8 cellular contexts compared by ENCODE assay signal in genomic region chr1:159009704-159010361, GRCh38. TPM values are rescaled to one million over a fixed set of nuclear protein-coding genes. Genes with fewer than 3 reads are reported as not detected.
DNase-seq lines count a peak whose midpoint lies in the region; ATAC-seq and TF ChIP-seq lines count a peak whose summit lies in the region.

TSS of gene IFI16 (plus strand) at chr1:159009907. CDS start at chr1:159014681, 4,774 bp downstream.

- H3F3A ChIP-seq in MM.1S (ENCODE audit: insufficient read depth, low read length): peaks cover 36% of the 10 kb centered on the region

- H3K9me3 ChIP-seq in MM.1S (replicated peaks; ENCODE audit: insufficient read depth, low read length): no peaks in the 10 kb centered on the region
- H3K9me3 ChIP-seq in endocrine pancreas (ENCODE audit: control insufficient read depth, low read length): no peaks in the 10 kb centered on the region

- ATAC-seq in GM21825 (IDR thresholded peaks at IDR 0.05; ENCODE audit: unreplicated experiment): peak; percentile 52

- H3K9ac ChIP-seq in MM.1S (ENCODE audit: low read length) (peak within 1 kb of the TSS; percentile 74), endocrine pancreas (ENCODE audit: control insufficient read depth, insufficient read depth, low read length) (no peak within 1 kb of the TSS)

- peak within 1 kb of the TSS; percentile 76 for H3K27ac ChIP-seq in MM.1S (ENCODE audit: low read length)

- TF ChIP-seq POLR2A in GM10847 (IDR thresholded peaks at IDR 0.05; ENCODE audit: extremely low read depth, insufficient read length): peak; percentile 26

- H3K27me3 ChIP-seq in MM.1S (replicated peaks; ENCODE audit: insufficient read depth, low read length) (no peaks in the 10 kb centered on the region), endocrine pancreas (ENCODE audit: control insufficient read depth, insufficient read depth, low read length) (peaks cover 5% of the 10 kb centered on the region)

- H3K36me3 ChIP-seq in MM.1S (replicated peaks; ENCODE audit: insufficient read depth, low read length) (peaks cover 14% of the 10 kb centered on the region), endocrine pancreas (ENCODE audit: control insufficient read depth, insufficient read depth, low read length) (no peaks in the 10 kb centered on the region)

- H3K4me3 ChIP-seq in MM.1S (ENCODE audit: low read length) (peak within 1 kb of the TSS; percentile 74), endocrine pancreas (ENCODE audit: control insufficient read depth, insufficient read depth, low read length) (peak within 1 kb of the TSS; percentile 64)

- TF ChIP-seq CTCF in MM.1S (IDR thresholded peaks at IDR 0.05; ENCODE audit: low read length) (no peak), subcutaneous adipose tissue (IDR thresholded peaks at IDR 0.05; ENCODE audit: low read depth) (no peak)

- DNase-seq in MM.1S (peak; percentile 93), mucosa of gallbladder (ENCODE audit: low spot score) (peak; percentile 62), NCI-H128 (lab: John Stamatoyannopoulos, UW; ENCODE audit: unreplicated experiment) (no peak)
- DNase-seq in activated CD4-positive, alpha-beta T cell treated with anti-CD3 and anti-CD28 coated beads for 48 hours: peak; percentile 68

- no peaks in the 10 kb centered on the region for H4K20me1 ChIP-seq in MM.1S (ENCODE audit: insufficient read depth, low read length)

- H3K79me2 ChIP-seq in MM.1S (ENCODE audit: low read length): peaks cover 51% of the 10 kb centered on the region

- H2AFZ ChIP-seq in MM.1S (ENCODE audit: low read length): peak within 1 kb of the TSS; percentile 54

- peak within 1 kb of the TSS; percentile 57 for H3K4me2 ChIP-seq in MM.1S (ENCODE audit: low read depth, low read length)

- H3K9me2 ChIP-seq in MM.1S (replicated peaks; ENCODE audit: insufficient read depth, low read length): no peaks in the 10 kb centered on the region

- peaks cover 29% of the 10 kb centered on the region for H3K4me1 ChIP-seq in MM.1S (ENCODE audit: low read length)
- no peaks in the 10 kb centered on the region for H3K4me1 ChIP-seq in endocrine pancreas (ENCODE audit: control insufficient read depth, insufficient read depth, low read length)

RNA-seq across cellular contexts. Expression of gene IFI16, which starts in this region (rescaled TPM):
- total RNA-seq in mucosa of gallbladder: 42.4 TPM
- total RNA-seq in subcutaneous adipose tissue: 100 to 1,000 TPM in 3 of 4 donors, 10 to 100 TPM in 1; 71.4 to 134 (median 116) TPM
